In the genomic region with DNA sequence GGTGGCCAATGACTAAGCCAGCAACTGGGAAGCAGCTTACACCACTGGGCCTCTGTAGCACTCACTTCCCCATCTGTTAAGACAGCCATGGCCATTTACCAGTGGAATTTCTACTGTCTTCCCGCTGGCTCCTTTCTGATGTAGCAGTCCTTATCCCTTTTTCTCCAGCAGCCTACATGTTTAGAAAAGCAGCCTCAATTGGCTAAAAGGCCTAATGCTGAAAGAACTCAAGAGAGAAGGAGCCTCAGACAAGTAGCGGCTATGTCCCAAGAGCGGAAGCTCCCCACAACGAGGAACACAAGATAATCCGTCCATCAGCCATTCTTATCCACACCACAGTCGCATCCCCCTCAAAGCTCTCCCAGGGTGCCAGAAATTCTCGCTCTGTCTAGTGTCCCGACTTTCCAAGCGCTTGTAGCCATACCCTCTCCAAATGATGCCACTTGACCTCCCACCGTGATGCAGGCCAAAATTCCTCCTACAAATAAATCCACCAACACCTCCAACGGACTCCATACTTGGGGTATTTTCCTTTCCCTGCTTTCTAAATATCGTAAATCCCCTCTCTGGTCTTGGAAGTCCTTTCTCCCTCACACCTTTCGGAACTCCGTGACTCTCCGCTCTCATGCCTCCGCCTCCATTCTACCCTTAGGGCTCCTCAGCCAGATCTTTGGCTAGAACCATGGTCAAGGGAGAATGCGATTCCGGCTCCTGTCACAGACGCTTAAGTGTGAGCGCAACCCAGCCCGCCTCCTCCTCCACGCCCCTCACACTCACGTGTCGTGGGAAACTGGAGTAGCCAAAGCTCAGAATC, we compare ENCODE assay signal across 8 cellular contexts. TPM values are rescaled to one million over a fixed set of nuclear protein-coding genes. Genes with fewer than 3 reads are reported as not detected.
DNase-seq lines count a peak whose midpoint lies in the region; ATAC-seq and TF ChIP-seq lines count a peak whose summit lies in the region.

No MANE protein-coding gene starts in this region.

- peaks cover 5% of the 10 kb centered on the region for H3K9me3 Mint-ChIP-seq in activated T-cell treated with anti-CD3 and anti-CD28 coated beads, Interleukin-2, amount 50 U/mL, for 4 hours

- H3K27ac ChIP-seq in HCT116 (ENCODE audit: low read depth, low read length) (peak overlapping the region; percentile 83), foreskin keratinocyte (peak overlapping the region; percentile 73)

- H3K36me3 Mint-ChIP-seq in activated T-cell treated with anti-CD3 and anti-CD28 coated beads, Interleukin-2, amount 50 U/mL, for 4 hours (ENCODE audit: insufficient read depth) = peaks cover 16% of the 10 kb centered on the region

- no peak for TF ChIP-seq RAD21 in HCT116 (IDR thresholded peaks at IDR 0.05; ENCODE audit: low read depth)

- H4K20me1 ChIP-seq in HCT116 (ENCODE audit: insufficient read depth) = no peaks in the 10 kb centered on the region; the same call in 1 of the 2 replicates

- H3K4me1 ChIP-seq in HCT116 (ENCODE audit: control insufficient read depth in 1 of 2, insufficient read depth in 2 of 2, low read length in 2 of 2) (peaks cover 3 to 26% of the 10 kb centered on the region in 2 experiments; a peak in 3 of 4 replicates), foreskin keratinocyte (peaks cover 18% of the 10 kb centered on the region)

- H3K9me2 ChIP-seq in HCT116 (ENCODE audit: insufficient read depth) = no peaks in the 10 kb centered on the region

- TSS peak; percentile 63 for BruUV-seq in HCT116 (replicated peaks; lab: Mats Ljungman, UMichigan)

- H3K27me3 ChIP-seq in HCT116 (ENCODE audit: insufficient read depth, low read length) (no peaks in the 10 kb centered on the region), foreskin keratinocyte (no peaks in the 10 kb centered on the region)

- RAD21 ChIA-PET in HCT116 (lab: Charles Lee; ENCODE audit: low non-redundant PET in 1 of 2, low total read pairs in 2 of 2, uncharacterized antibody in 2 of 2, unreplicated experiment in 2 of 2) = no interaction called here

- no peak for TF ChIP-seq POLR2A in HCT116 (IDR thresholded peaks at IDR 0.05; ENCODE audit: borderline replicate concordance, extremely low read depth, insufficient read depth, insufficient read length)

- H3K27me3 Mint-ChIP-seq in activated T-cell treated with anti-CD3 and anti-CD28 coated beads, Interleukin-2, amount 50 U/mL, for 4 hours (ENCODE audit: low read depth) = no peaks in the 10 kb centered on the region

- ATAC-seq in HCT116 = peak; percentile 57
- peak; percentile 32 to 38 for ATAC-seq in activated T-cell treated with anti-CD3 and anti-CD28 coated beads, Interleukin-2, amount 50 U/mL, for 4 hours
- peak; percentile 54 for ATAC-seq in foreskin keratinocyte

- peaks cover 14% of the 10 kb centered on the region in 2 experiments; a peak in 3 of 4 replicates for H3K36me3 ChIP-seq in HCT116 (ENCODE audit: control insufficient read depth in 1 of 2, insufficient read depth in 2 of 2, low read length in 2 of 2)

- TF ChIP-seq CTCF in HCT116 (IDR thresholded peaks at IDR 0.05 in 2 of 3, conservative IDR thresholded peaks at IDR 0.05 in 1 of 3; ENCODE audit: borderline replicate concordance in 1 of 3, insufficient read depth in 1 of 3, low read depth in 2 of 3, low read length in 2 of 3) = no peak
- TF ChIP-seq CTCF in foreskin keratinocyte (conservative IDR thresholded peaks at IDR 0.05) = no peak

- peak overlapping the region; percentile 87 for H2AFZ ChIP-seq in HCT116 (ENCODE audit: low read depth, low read length, poor library complexity, severe bottlenecking)

- H3K4me1 Mint-ChIP-seq in activated T-cell treated with anti-CD3 and anti-CD28 coated beads, Interleukin-2, amount 50 U/mL, for 4 hours (ENCODE audit: low read depth) = peaks cover 56% of the 10 kb centered on the region

- peaks cover 0 to 3% of the 10 kb centered on the region in 2 experiments; a peak in 1 of 4 replicates for H3K9me3 ChIP-seq in HCT116 (ENCODE audit: control insufficient read depth in 1 of 2, insufficient read depth in 1 of 2, low read depth in 1 of 2, low read length in 2 of 2)

- peak overlapping the region; percentile 70 to 93 for H3K4me3 ChIP-seq in HCT116 (replicated peaks in 1 of 2; ENCODE audit: low read depth in 1 of 2, low read length in 2 of 2)

- peak; percentile 63 for DNase-seq in activated effector memory CD4-positive, alpha-beta T cell treated with anti-CD3 and anti-CD28 coated beads, Interleukin-2, amount 50 U/mL, for 16 hours
- DNase-seq in activated effector memory CD4-positive, alpha-beta T cell treated with Interleukin-2 at 50 U/mL for 16 hours = no peak
- no peak for DNase-seq in HCT116 (ENCODE audit: low read depth, low spot score)
- peak; percentile 32 for DNase-seq in M059J (ENCODE audit: low read depth)
- no peak for DNase-seq in activated T-cell treated with anti-CD3 and anti-CD28 coated beads, Interleukin-2, amount 50 U/mL, for 4 hours
- DNase-seq in foreskin keratinocyte = peak; percentile 24 to 32
- DNase-seq in non-pigmented ciliary epithelial cell (ENCODE audit: low read depth) = peak; percentile 10
- DNase-seq in globus pallidus (ENCODE audit: low spot score) = no peak

- intact Hi-C loops in HCT116 (cut with micrococcal nuclease) = loop anchor here (5.0 kb wide), 1 partner anchor 37 kb away; a partner anchor contains a TSS

- peak overlapping the region; percentile 96 for H3K4me3 Mint-ChIP-seq in activated T-cell treated with anti-CD3 and anti-CD28 coated beads, Interleukin-2, amount 50 U/mL, for 4 hours

- POLR2A ChIA-PET in HCT116 (lab: Charles Lee) = interaction anchor here (1.0 kb wide), 1 partner anchor 101 kb away, joined by 5 read pairs; no protein-coding TSS in a partner anchor

- H3K4me2 ChIP-seq in HCT116 (ENCODE audit: low read length) = peak overlapping the region; percentile 92

- peaks cover 47% of the 10 kb centered on the region for H3K79me2 ChIP-seq in HCT116 (ENCODE audit: insufficient read depth, low read length)

- CTCF ChIA-PET in HCT116 (lab: Charles Lee) = interaction anchor here (0.8 to 2.3 kb wide), 7 partner anchors 33 to 292 kb away, joined by 3 to 8 read pairs (median 5); no protein-coding TSS in a partner anchor

- H3K9ac ChIP-seq in HCT116 (ENCODE audit: low read length) = peak overlapping the region; percentile 88

TF ChIP-seq in HCT116, 20 proteins besides CTCF, POLR2A, EP300 and RAD21:
- TF ChIP-seq, protein P1, sequence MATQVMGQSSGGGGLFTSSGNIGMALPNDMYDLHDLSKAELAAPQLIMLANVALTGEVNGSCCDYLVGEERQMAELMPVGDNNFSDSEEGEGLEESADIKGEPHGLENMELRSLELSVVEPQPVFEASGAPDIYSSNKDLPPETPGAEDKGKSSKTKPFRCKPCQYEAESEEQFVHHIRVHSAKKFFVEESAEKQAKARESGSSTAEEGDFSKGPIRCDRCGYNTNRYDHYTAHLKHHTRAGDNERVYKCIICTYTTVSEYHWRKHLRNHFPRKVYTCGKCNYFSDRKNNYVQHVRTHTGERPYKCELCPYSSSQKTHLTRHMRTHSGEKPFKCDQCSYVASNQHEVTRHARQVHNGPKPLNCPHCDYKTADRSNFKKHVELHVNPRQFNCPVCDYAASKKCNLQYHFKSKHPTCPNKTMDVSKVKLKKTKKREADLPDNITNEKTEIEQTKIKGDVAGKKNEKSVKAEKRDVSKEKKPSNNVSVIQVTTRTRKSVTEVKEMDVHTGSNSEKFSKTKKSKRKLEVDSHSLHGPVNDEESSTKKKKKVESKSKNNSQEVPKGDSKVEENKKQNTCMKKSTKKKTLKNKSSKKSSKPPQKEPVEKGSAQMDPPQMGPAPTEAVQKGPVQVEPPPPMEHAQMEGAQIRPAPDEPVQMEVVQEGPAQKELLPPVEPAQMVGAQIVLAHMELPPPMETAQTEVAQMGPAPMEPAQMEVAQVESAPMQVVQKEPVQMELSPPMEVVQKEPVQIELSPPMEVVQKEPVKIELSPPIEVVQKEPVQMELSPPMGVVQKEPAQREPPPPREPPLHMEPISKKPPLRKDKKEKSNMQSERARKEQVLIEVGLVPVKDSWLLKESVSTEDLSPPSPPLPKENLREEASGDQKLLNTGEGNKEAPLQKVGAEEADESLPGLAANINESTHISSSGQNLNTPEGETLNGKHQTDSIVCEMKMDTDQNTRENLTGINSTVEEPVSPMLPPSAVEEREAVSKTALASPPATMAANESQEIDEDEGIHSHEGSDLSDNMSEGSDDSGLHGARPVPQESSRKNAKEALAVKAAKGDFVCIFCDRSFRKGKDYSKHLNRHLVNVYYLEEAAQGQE (IDR thresholded peaks at IDR 0.05; ENCODE audit: low read depth) = no peak
- TF ChIP-seq JUND (IDR thresholded peaks at IDR 0.05) = no peak
- TF ChIP-seq ZNF274 (IDR thresholded peaks at IDR 0.05; ENCODE audit: low read depth, low read length) = no peak
- no peak for TF ChIP-seq EZH2 (IDR thresholded peaks at IDR 0.05)
- TF ChIP-seq YY1 (IDR thresholded peaks at IDR 0.05; ENCODE audit: extremely low read depth, insufficient replicate concordance, low read depth, low read length) = no peak
- no peak for TF ChIP-seq EZH2phosphoT487 (IDR thresholded peaks at IDR 0.05; ENCODE audit: borderline replicate concordance)

RNA-seq across cellular contexts. Expression of a gene that starts 0.5 kb away (rescaled TPM):
- 142 TPM for total RNA-seq in HCT116 (2021; ENCODE audit: unreplicated experiment)
- 114 and 136 TPM in 2 replicates for polyA plus RNA-seq in HCT116 (2012)
- 119 and 126 TPM in 2 replicates for total RNA-seq in M059J (2014; rRNA removed; shearing (Covaris generic))
- 100 to 1,000 TPM; 192 to 217 (median 203) TPM for total RNA-seq in activated T-cell treated with anti-CD3 and anti-CD28 coated beads, Interleukin-2, amount 50 U/mL, for 4 hours
- total RNA-seq in foreskin keratinocyte = 110 and 124 TPM in 2 replicates
- 78.9 and 85.9 TPM in 2 replicates for polyA plus RNA-seq in foreskin keratinocyte

RNA-seq across cellular contexts. Expression of a gene that starts 34.6 kb away (rescaled TPM):
- total RNA-seq in HCT116 (2021; ENCODE audit: unreplicated experiment) (22.8 TPM), foreskin keratinocyte (17.1 and 19.6 TPM in 2 replicates)
- 15.5 and 16.2 TPM in 2 replicates for polyA plus RNA-seq in HCT116 (2012)
- 9.8 and 16.0 TPM in 2 replicates for total RNA-seq in M059J (2014; rRNA removed; shearing (Covaris generic))
- total RNA-seq in activated T-cell treated with anti-CD3 and anti-CD28 coated beads, Interleukin-2, amount 50 U/mL, for 4 hours = 10 to 100 TPM; 10.3 to 15.5 (median 12.1) TPM
- 5.7 and 6.7 TPM in 2 replicates for polyA plus RNA-seq in foreskin keratinocyte

RNA-seq across cellular contexts. Expression of a gene that starts 40.4 kb away (rescaled TPM):
- 1.5 TPM for total RNA-seq in HCT116 (2021; ENCODE audit: unreplicated experiment)
- polyA plus RNA-seq in HCT116 (2012) = 0.30 and 0.57 TPM in 2 replicates
- not detected in 2 replicates for total RNA-seq in M059J (2014; rRNA removed; shearing (Covaris generic))
- total RNA-seq in activated T-cell treated with anti-CD3 and anti-CD28 coated beads, Interleukin-2, amount 50 U/mL, for 4 hours = 1 to 10 TPM; 2.3 to 7.6 (median 5.4) TPM
- total RNA-seq in foreskin keratinocyte = 0.32 TPM in 1 of 2 replicates, not detected in the other
- polyA plus RNA-seq in foreskin keratinocyte = 0.15 and 0.32 TPM in 2 replicates

Comparison
In these comparisons a context has a peak if more than half of its experiments do, and no peak if none do; other contexts are left out.
1. DNase-seq: peak in activated effector memory CD4-positive, alpha-beta T cell treated with anti-CD3 and anti-CD28 coated beads, Interleukin-2, amount 50 U/mL, for 16 hours (single experiment), M059J (single experiment), foreskin keratinocyte (2 of 2) and non-pigmented ciliary epithelial cell (single experiment); none in activated effector memory CD4-positive, alpha-beta T cell treated with Interleukin-2 at 50 U/mL for 16 hours (single experiment), HCT116 (single experiment), activated T-cell treated with anti-CD3 and anti-CD28 coated beads, Interleukin-2, amount 50 U/mL, for 4 hours (single experiment) and globus pallidus (single experiment).
2. Peak in every context shown above with its lines, with median percentiles within 50 percentile points of each other: ATAC-seq.